In genomic region chr17:27563532-27563931, GRCh38 we compare ENCODE assay signal across 17 cellular contexts.
DNase-seq lines count a peak whose midpoint lies in the region; ATAC-seq and TF ChIP-seq lines count a peak whose summit lies in the region.
"Had no signal": no experiment of that assay in that cellular context is flagged by ENCODE, and none has a peak within 500 bp of the region (broad histone marks: within the 10 kb centered on the region; RNA-seq: fewer than 3 reads in every experiment).

No MANE protein-coding gene starts in this region.

- H3F3A ChIP-seq in Loucy (ENCODE audit: low read depth) = no peaks in the 10 kb centered on the region

- peaks cover 6 to 32% of the 10 kb centered on the region in 2 donors for H3K36me3 Mint-ChIP-seq in activated T-cell treated with anti-CD3 and anti-CD28 coated beads, Interleukin-2, amount 50 U/mL, for 72 hours (ENCODE audit: insufficient read depth in 2 of 2)
- peaks cover 12% of the 10 kb centered on the region for H3K36me3 Mint-ChIP-seq in endothelial cell (ENCODE audit: low read depth, unreplicated experiment)
- peaks cover 28% of the 10 kb centered on the region for H3K36me3 Mint-ChIP-seq in stimulated activated memory B cell treated with anti-CD40 and anti-IgM and Interleukin-4, amounts not matched to agents 10 μg/mL and 1 μg/mL and 100 μg/mL, for 72 hours

- no peak for DNase-seq in activated T-cell treated with anti-CD3 and anti-CD28 coated beads, Interleukin-2, amount 50 U/mL, for 72 hours
- DNase-seq in activated T-cell treated with anti-CD3 and anti-CD28 coated beads, Interleukin-2, amount 50 U/mL, for 48 hours = no peak
- no peak for DNase-seq in endothelial cell (ENCODE audit: low spot score)
- no peak for DNase-seq in transverse colon
- no peak for DNase-seq in HPDE6-E6E7 (ENCODE audit: extremely low spot score)
- no peak for DNase-seq in CD1c-positive myeloid dendritic cell (ENCODE audit: extremely low spot score)
- DNase-seq: NCI-H1417 treated with DMSO at 0.1 percent for 48 hours; NCI-H526 treated with DMSO at 0.1 percent for 48 hours; sigmoid colon; stimulated activated CD4-positive, alpha-beta T cell treated with anti-CD3 and anti-CD28 coated beads, Interleukin-2, amount 100 ng/mL, for 24 hours; WERI-Rb-1 had no signal

- intact Hi-C loops in transverse colon (cut with DNase I; ENCODE audit: low total_unique reads) = no loop called here

- H3K4me1 Mint-ChIP-seq in activated T-cell treated with anti-CD3 and anti-CD28 coated beads, Interleukin-2, amount 50 U/mL, for 72 hours (ENCODE audit: low read depth) = peaks cover 64% of the 10 kb centered on the region
- peaks cover 38% of the 10 kb centered on the region for H3K4me1 Mint-ChIP-seq in endothelial cell (ENCODE audit: unreplicated experiment)
- H3K4me1 Mint-ChIP-seq in stimulated activated memory B cell treated with anti-CD40 and anti-IgM and Interleukin-4, amounts not matched to agents 10 μg/mL and 1 μg/mL and 100 μg/mL, for 72 hours = peaks cover 23% of the 10 kb centered on the region

- WGBS in transverse colon (ENCODE audit: low coverage in 1 of 2), 2 donors = 74 to 87% methylated on average over 3 to 7 of the region's 7 CpGs

- no peaks in the 10 kb centered on the region; the same call in 1 of the 2 replicates for H3K36me3 ChIP-seq in Loucy (ENCODE audit: insufficient read depth, low read length)
- no peaks in the 10 kb centered on the region for H3K36me3 ChIP-seq in transverse colon
- H3K36me3 ChIP-seq: sigmoid colon had no signal

- H2AFZ ChIP-seq in Loucy (ENCODE audit: low read length) = no peak overlapping the region

- no peaks in the 10 kb centered on the region for H3K9me2 ChIP-seq in Loucy (replicated peaks; ENCODE audit: low read depth, low read length)

- H3K27me3 ChIP-seq in Loucy (ENCODE audit: insufficient read depth, low read length, poor library complexity, severe bottlenecking) = no peaks in the 10 kb centered on the region
- H3K27me3 ChIP-seq in transverse colon = no peaks in the 10 kb centered on the region
- H3K27me3 ChIP-seq: sigmoid colon had no signal

- peak overlapping the region; percentile 29 for H3K4me2 ChIP-seq in Loucy (ENCODE audit: low read depth, low read length, poor library complexity, severe bottlenecking)

- H3K27ac ChIP-seq in transverse colon = no peak overlapping the region
- H3K27ac ChIP-seq: epithelial cell of prostate, WERI-Rb-1 had no signal

- H3K4me1 ChIP-seq in Loucy (ENCODE audit: insufficient read depth, low read length, poor library complexity, severe bottlenecking) (peaks cover 42% of the 10 kb centered on the region), transverse colon (peaks cover 8 to 32% (median 24%) of the 10 kb centered on the region in 4 donors)

- peaks cover 0 to 2% of the 10 kb centered on the region in 2 donors for H3K9me3 Mint-ChIP-seq in activated T-cell treated with anti-CD3 and anti-CD28 coated beads, Interleukin-2, amount 50 U/mL, for 72 hours
- no peaks in the 10 kb centered on the region for H3K9me3 Mint-ChIP-seq in endothelial cell (ENCODE audit: unreplicated experiment)
- no peaks in the 10 kb centered on the region for H3K9me3 Mint-ChIP-seq in stimulated activated memory B cell treated with anti-CD40 and anti-IgM and Interleukin-4, amounts not matched to agents 10 μg/mL and 1 μg/mL and 100 μg/mL, for 72 hours
- H3K9me3 Mint-ChIP-seq: activated naive CD4-positive, alpha-beta T cell treated with anti-CD3 and anti-CD28 coated beads, Interleukin-2, amount 50 U/mL, for 24 hours; brain had no signal

- peak overlapping the region; percentile 22 for H3K27ac Mint-ChIP-seq in activated T-cell treated with anti-CD3 and anti-CD28 coated beads, Interleukin-2, amount 50 U/mL, for 72 hours
- peak overlapping the region; percentile 54 for H3K27ac Mint-ChIP-seq in endothelial cell (ENCODE audit: unreplicated experiment)
- peak overlapping the region; percentile 4 for H3K27ac Mint-ChIP-seq in stimulated activated memory B cell treated with anti-CD40 and anti-IgM and Interleukin-4, amounts not matched to agents 10 μg/mL and 1 μg/mL and 100 μg/mL, for 72 hours
- H3K27ac Mint-ChIP-seq: activated naive CD4-positive, alpha-beta T cell treated with anti-CD3 and anti-CD28 coated beads, Interleukin-2, amount 50 U/mL, for 24 hours had no signal

- no peak overlapping the region for H3K9ac ChIP-seq in Loucy (ENCODE audit: low read depth, low read length, poor library complexity, severe bottlenecking)

- H3K9me3 ChIP-seq in Loucy (ENCODE audit: insufficient read depth, low read depth, low read length) (peaks cover 4% of the 10 kb centered on the region; the same call in 1 of the 2 replicates), transverse colon (no peaks in the 10 kb centered on the region)
- H3K9me3 ChIP-seq: sigmoid colon had no signal

- no peak for TF ChIP-seq CTCF in Loucy (conservative IDR thresholded peaks at IDR 0.05; ENCODE audit: low read length)
- TF ChIP-seq CTCF in endothelial cell (IDR thresholded peaks at IDR 0.05; ENCODE audit: unreplicated experiment) = no peak
- TF ChIP-seq CTCF in transverse colon (IDR thresholded peaks at IDR 0.05) = no peak

- peak; percentile 37 to 43 for ATAC-seq in activated T-cell treated with anti-CD3 and anti-CD28 coated beads, Interleukin-2, amount 50 U/mL, for 72 hours (replicated peaks in 1 of 2)
- ATAC-seq in stimulated activated memory B cell treated with anti-CD40 and anti-IgM and Interleukin-4, amounts not matched to agents 10 μg/mL and 1 μg/mL and 100 μg/mL, for 72 hours = no peak
- ATAC-seq: Right ventricle myocardium inferior had no signal

- H3K27me3 Mint-ChIP-seq in activated T-cell treated with anti-CD3 and anti-CD28 coated beads, Interleukin-2, amount 50 U/mL, for 72 hours (ENCODE audit: low read depth) = no peaks in the 10 kb centered on the region
- H3K27me3 Mint-ChIP-seq in endothelial cell (ENCODE audit: unreplicated experiment) = peaks cover 9% of the 10 kb centered on the region
- no peaks in the 10 kb centered on the region for H3K27me3 Mint-ChIP-seq in stimulated activated memory B cell treated with anti-CD40 and anti-IgM and Interleukin-4, amounts not matched to agents 10 μg/mL and 1 μg/mL and 100 μg/mL, for 72 hours
- H3K27me3 Mint-ChIP-seq: activated naive CD4-positive, alpha-beta T cell treated with anti-CD3 and anti-CD28 coated beads, Interleukin-2, amount 50 U/mL, for 24 hours; brain had no signal

- TF ChIP-seq POLR2A in transverse colon (IDR thresholded peaks at IDR 0.05) = no peak

- peak overlapping the region; percentile 42 to 57 for H3K4me3 Mint-ChIP-seq in activated T-cell treated with anti-CD3 and anti-CD28 coated beads, Interleukin-2, amount 50 U/mL, for 72 hours
- no peak overlapping the region for H3K4me3 Mint-ChIP-seq in endothelial cell (ENCODE audit: unreplicated experiment)
- no peak overlapping the region for H3K4me3 Mint-ChIP-seq in stimulated activated memory B cell treated with anti-CD40 and anti-IgM and Interleukin-4, amounts not matched to agents 10 μg/mL and 1 μg/mL and 100 μg/mL, for 72 hours
- H3K4me3 Mint-ChIP-seq: activated naive CD4-positive, alpha-beta T cell treated with anti-CD3 and anti-CD28 coated beads, Interleukin-2, amount 50 U/mL, for 24 hours; brain had no signal

- H3K4me3 ChIP-seq in Loucy (ENCODE audit: low read length, poor library complexity, severe bottlenecking) = no peak overlapping the region
- no peak overlapping the region for H3K4me3 ChIP-seq in transverse colon
- H3K4me3 ChIP-seq: sigmoid colon had no signal

- in situ Hi-C loops in transverse colon (cut with MboI; ENCODE audit: low pct_ligation_motif_present in 1 of 4, low pct_unique_long_range_greater_than_20kb in 1 of 4, low sequenced_read_pairs in 3 of 4) = loop anchor here in 1 of 4 donors (10.0 kb wide), 1 partner anchor 59 kb away; no protein-coding TSS in a partner anchor

- no peak for TF ChIP-seq EP300 in transverse colon (IDR thresholded peaks at IDR 0.05; ENCODE audit: low read depth)

- no peaks in the 10 kb centered on the region for H4K20me1 ChIP-seq in Loucy (ENCODE audit: insufficient read depth, low read length, poor library complexity, severe bottlenecking)

- H3K79me2 ChIP-seq in Loucy (ENCODE audit: insufficient read depth, low read length) = no peaks in the 10 kb centered on the region; the same call in 1 of the 2 replicates

Comparison
In these comparisons a context has a peak if more than half of its experiments do, and no peak if none do; other contexts are left out.
1. H3K27ac Mint-ChIP-seq: peak in every context shown above with its lines; median percentile 54 in endothelial cell; 22 in activated T-cell treated with anti-CD3 and anti-CD28 coated beads, Interleukin-2, amount 50 U/mL, for 72 hours; 4 in stimulated activated memory B cell treated with anti-CD40 and anti-IgM and Interleukin-4, amounts not matched to agents 10 μg/mL and 1 μg/mL and 100 μg/mL, for 72 hours.
2. H3K4me3 Mint-ChIP-seq: peak in activated T-cell treated with anti-CD3 and anti-CD28 coated beads, Interleukin-2, amount 50 U/mL, for 72 hours (2 of 2); none in endothelial cell (single experiment) and stimulated activated memory B cell treated with anti-CD40 and anti-IgM and Interleukin-4, amounts not matched to agents 10 μg/mL and 1 μg/mL and 100 μg/mL, for 72 hours (single experiment).